In genomic region chr17:51472670-51473069, GRCh38 we compare ENCODE assay signal across 22 cellular contexts.
"Had no signal": no experiment of that assay in that cellular context is flagged by ENCODE, and none has a peak within 500 bp of the region (broad histone marks: within the 10 kb centered on the region; RNA-seq: fewer than 3 reads in every experiment).

No MANE protein-coding gene starts in this region.

- H3K4me3 ChIP-seq: dorsolateral prefrontal cortex, lower lobe of right lung, psoas muscle, skin epidermis, spleen, thoracic aorta, tibial nerve, upper lobe of left lung had no signal

- H3K9me3 Mint-ChIP-seq: immature natural killer cell; natural killer cell treated with Interleukin-12 subunit alpha and Interleukin-12 subunit beta and Interleukin-15 and Interleukin-18, amount 100 ng/mL, for 72 hours; neural crest cell; stimulated activated naive B cell treated with anti-CD40 and anti-IgM and Interleukin-4, amounts not matched to agents 10 μg/mL and 1 μg/mL and 100 μg/mL, for 72 hours; stimulated activated naive CD8-positive, alpha-beta T cell treated with anti-CD3 and anti-CD28 coated beads, Interleukin-15, Interleukin-2, amounts not matched to agents 100 ng/mL and 50 ng/mL, for 24 hours had no signal

- H3K36me3 ChIP-seq: lower lobe of right lung, spleen, thoracic aorta, tibial nerve, upper lobe of left lung had no signal

- DNase-seq: dorsolateral prefrontal cortex; effector CD4-positive, alpha-beta T cell; hypothalamus; immature natural killer cell; islet precursor cell; kidney glomerular epithelial cell; left colon; left ventricle myocardium superior; lower lobe of right lung; posterior cingulate gyrus; psoas muscle; right cardiac atrium; spleen; stimulated activated CD4-positive, alpha-beta T cell treated with anti-CD3 and anti-CD28 coated beads, Interleukin-4, amount 100 ng/mL, for 4 hours; stimulated activated naive B cell treated with anti-CD40 and anti-IgM and Interleukin-4, amounts not matched to agents 10 μg/mL and 1 μg/mL and 100 μg/mL, for 72 hours; upper lobe of left lung had no signal

- H3K4me3 Mint-ChIP-seq: immature natural killer cell; natural killer cell treated with Interleukin-12 subunit alpha and Interleukin-12 subunit beta and Interleukin-15 and Interleukin-18, amount 100 ng/mL, for 72 hours; neural crest cell; stimulated activated naive B cell treated with anti-CD40 and anti-IgM and Interleukin-4, amounts not matched to agents 10 μg/mL and 1 μg/mL and 100 μg/mL, for 72 hours; stimulated activated naive CD8-positive, alpha-beta T cell treated with anti-CD3 and anti-CD28 coated beads, Interleukin-15, Interleukin-2, amounts not matched to agents 100 ng/mL and 50 ng/mL, for 24 hours had no signal

- H3K36me3 Mint-ChIP-seq: immature natural killer cell; natural killer cell treated with Interleukin-12 subunit alpha and Interleukin-12 subunit beta and Interleukin-15 and Interleukin-18, amount 100 ng/mL, for 72 hours; stimulated activated naive B cell treated with anti-CD40 and anti-IgM and Interleukin-4, amounts not matched to agents 10 μg/mL and 1 μg/mL and 100 μg/mL, for 72 hours had no signal

- H3K4me1 ChIP-seq: lower lobe of right lung, psoas muscle, spleen, tibial nerve, upper lobe of left lung had no signal

- H3K27ac Mint-ChIP-seq: immature natural killer cell; natural killer cell treated with Interleukin-12 subunit alpha and Interleukin-12 subunit beta and Interleukin-15 and Interleukin-18, amount 100 ng/mL, for 72 hours; stimulated activated naive B cell treated with anti-CD40 and anti-IgM and Interleukin-4, amounts not matched to agents 10 μg/mL and 1 μg/mL and 100 μg/mL, for 72 hours; stimulated activated naive CD8-positive, alpha-beta T cell treated with anti-CD3 and anti-CD28 coated beads, Interleukin-15, Interleukin-2, amounts not matched to agents 100 ng/mL and 50 ng/mL, for 24 hours had no signal

- ATAC-seq: left colon; left ventricle myocardium superior; lower lobe of right lung; natural killer cell treated with Interleukin-12 subunit alpha and Interleukin-12 subunit beta and Interleukin-15 and Interleukin-18, amount 100 ng/mL, for 72 hours; psoas muscle; right cardiac atrium; stimulated activated naive B cell treated with anti-CD40 and anti-IgM and Interleukin-4, amounts not matched to agents 10 μg/mL and 1 μg/mL and 100 μg/mL, for 72 hours had no signal

- H3K9me3 ChIP-seq: lower lobe of right lung, psoas muscle, spleen, thoracic aorta, tibial nerve, upper lobe of left lung had no signal

- H3K4me1 Mint-ChIP-seq: immature natural killer cell; stimulated activated naive B cell treated with anti-CD40 and anti-IgM and Interleukin-4, amounts not matched to agents 10 μg/mL and 1 μg/mL and 100 μg/mL, for 72 hours had no signal

- H3K27me3 ChIP-seq: tibial nerve, upper lobe of left lung had no signal

- H3K27ac ChIP-seq: dorsolateral prefrontal cortex, lower lobe of right lung, psoas muscle, skin epidermis, spleen, thoracic aorta, tibial nerve, upper lobe of left lung had no signal
